In genomic region chr19:54196514-54196913, GRCh38 we compare ENCODE assay signal across 17 cellular contexts. TPM values are rescaled to one million over a fixed set of nuclear protein-coding genes. Genes with fewer than 3 reads are reported as not detected.
DNase-seq lines count a peak whose midpoint lies in the region; ATAC-seq, FAIRE-seq and TF ChIP-seq lines count a peak whose summit lies in the region.
"Had no signal": no experiment of that assay in that cellular context is flagged by ENCODE, and none has a peak within 500 bp of the region (broad histone marks: within the 10 kb centered on the region; RNA-seq: fewer than 3 reads in every experiment).

No MANE protein-coding gene starts in this region.

- no peaks in the 10 kb centered on the region for H3K9me3 Mint-ChIP-seq in neural crest cell
- H3K9me3 Mint-ChIP-seq: CD4-positive, CD25-positive, alpha-beta regulatory T cell had no signal

- 66% methylated on average over 7 of the region's 7 CpGs for WGBS in liver
- WGBS in HepG2 (ENCODE audit: low lambda C conversion rate): 93% methylated on average over 7 of the region's 7 CpGs

- peaks cover 5% of the 10 kb centered on the region for H3K27me3 Mint-ChIP-seq in neural crest cell (ENCODE audit: low read depth)
- H3K27me3 Mint-ChIP-seq: CD4-positive, CD25-positive, alpha-beta regulatory T cell had no signal

- no peak overlapping the region for H2AFZ ChIP-seq in HepG2 (ENCODE audit: low read length)
- H2AFZ ChIP-seq: GM23338 had no signal

- H3K27me3 ChIP-seq in liver (ENCODE audit: control insufficient read depth in 4 of 4, insufficient read depth in 4 of 4, low read length in 3 of 4) (no peaks in the 10 kb centered on the region), HepG2 (ENCODE audit: control insufficient read depth in 1 of 2, insufficient read depth in 2 of 2, low read length in 2 of 2) (no peaks in the 10 kb centered on the region; a peak in 1 of 5 replicates)
- H3K27me3 ChIP-seq: BLaER1 had no signal

- H3K36me3 Mint-ChIP-seq in neural crest cell (ENCODE audit: low read depth): peaks cover 12% of the 10 kb centered on the region

- no peak for FAIRE-seq in HepG2 (lab: Jason Lieb, UNC)
- FAIRE-seq: GM12878, GM18507 had no signal

- CTCF ChIA-PET in HepG2 (lab: Yijun Ruan, JAX; ENCODE audit: low intra/inter-chr PET ratio, low total read pairs): no interaction called here

- H3K9me3 ChIP-seq in liver (ENCODE audit: control insufficient read depth in 4 of 4, low read length in 3 of 4) (no peaks in the 10 kb centered on the region), HepG2 (ENCODE audit: low read length) (no peaks in the 10 kb centered on the region)
- H3K9me3 ChIP-seq: BLaER1 had no signal

- BruUV-seq in HepG2 (replicated peaks; lab: Mats Ljungman, UMichigan): no TSS peak

- H3K4me3 ChIP-seq in liver (ENCODE audit: low read depth in 1 of 3, low read length in 3 of 3) (no peak overlapping the region), HepG2 (replicated peaks in 1 of 3; ENCODE audit: insufficient read depth in 1 of 3, low read depth in 2 of 3, low read length in 3 of 3) (no peak overlapping the region)
- H3K4me3 ChIP-seq: BLaER1, GM12878, GM23338 had no signal

- H3K9ac ChIP-seq in liver (ENCODE audit: low read depth in 1 of 2, low read length in 2 of 2) (no peak overlapping the region), HepG2 (ENCODE audit: insufficient read depth, low read depth, low read length) (no peak overlapping the region)
- H3K9ac ChIP-seq: BLaER1 had no signal

- in situ Hi-C loops in HepG2 (cut with HindIII; ENCODE audit: extremely low pct_ligation_motif_present, low pct_unique_long_range_greater_than_20kb): no loop called here

- H3K4me1 ChIP-seq in liver (ENCODE audit: control insufficient read depth in 4 of 4, insufficient read depth in 4 of 4, low read length in 3 of 4): peaks cover 12 to 26% (median 17%) of the 10 kb centered on the region in 4 donors
- H3K4me1 ChIP-seq in HepG2 (ENCODE audit: insufficient read depth, low read length): peaks cover 26% of the 10 kb centered on the region

- H3K4me3 Mint-ChIP-seq in neural crest cell: peak overlapping the region; percentile 49
- H3K4me3 Mint-ChIP-seq: GM23338 had no signal

- no peak for TF ChIP-seq CTCF in liver (IDR thresholded peaks at IDR 0.05; ENCODE audit: low read depth, low read length, missing input control)
- no peak for TF ChIP-seq CTCF in HepG2 (CRISPR knock-in tag; IDR thresholded peaks at IDR 0.05)
- no peak for TF ChIP-seq CTCF in neural crest cell (conservative IDR thresholded peaks at IDR 0.05)

- H4K20me1 ChIP-seq in HepG2 (ENCODE audit: insufficient read depth, low read length): peaks cover 8% of the 10 kb centered on the region

- H3K79me2 ChIP-seq in HepG2 (ENCODE audit: insufficient read depth, low read length): peaks cover 28% of the 10 kb centered on the region

- no peak for TF ChIP-seq POLR2A in HepG2 (IDR thresholded peaks at IDR 0.05; ENCODE audit: insufficient read depth in 1 of 2, low read depth in 2 of 2, low read length in 2 of 2)

- ATAC-seq in HepG2 (no peak), GM21367 (IDR thresholded peaks at IDR 0.05; ENCODE audit: unreplicated experiment) (no peak), HG03460 (IDR thresholded peaks at IDR 0.05; ENCODE audit: unreplicated experiment) (no peak)
- ATAC-seq: GM12878, GM23338 had no signal

- intact Hi-C loops in HepG2 (cut with micrococcal nuclease; ENCODE audit: unreplicated experiment): no loop called here

- no peak for DNase-seq in HepG2 (ENCODE audit: low spot score)
- no peak for DNase-seq in epithelial cell of prostate (ENCODE audit: low read depth, low spot score)
- DNase-seq in neural crest cell (ENCODE audit: low read depth, low spot score): no peak
- DNase-seq in NCI-H1436 (lab: John Stamatoyannopoulos, UW): no peak
- DNase-seq: 8988T; AML-193; CD4-positive, CD25-positive, alpha-beta regulatory T cell; DMS79; H7 had no signal

- peaks cover 31% of the 10 kb centered on the region for H3K4me1 Mint-ChIP-seq in neural crest cell

- TF ChIP-seq RAD21 in liver (IDR thresholded peaks at IDR 0.05): no peak
- no peak for TF ChIP-seq RAD21 in HepG2 (CRISPR knock-in tag; IDR thresholded peaks at IDR 0.05)

- H3K27ac ChIP-seq in liver (ENCODE audit: low read depth in 1 of 2, low read length in 2 of 2): peak overlapping the region; percentile 69 to 89
- no peak overlapping the region for H3K27ac ChIP-seq in HepG2 (ENCODE audit: extremely low read length, insufficient read depth, low read length)
- peak overlapping the region; percentile 57 for H3K27ac ChIP-seq in epithelial cell of prostate
- H3K27ac ChIP-seq: BLaER1 had no signal

- no peak overlapping the region for H3K27ac Mint-ChIP-seq in neural crest cell (ENCODE audit: unreplicated experiment)
- H3K27ac Mint-ChIP-seq: CD4-positive, CD25-positive, alpha-beta regulatory T cell; GM23338 had no signal

- H3K36me3 ChIP-seq in liver (ENCODE audit: control insufficient read depth in 4 of 4, insufficient read depth in 3 of 4, low read depth in 1 of 4, low read length in 3 of 4) (peaks cover 4 to 17% (median 13%) of the 10 kb centered on the region in 4 donors), HepG2 (replicated peaks in 1 of 2; ENCODE audit: control insufficient read depth in 1 of 2, insufficient read depth in 2 of 2, low read length in 2 of 2) (peaks cover 8 to 27% of the 10 kb centered on the region in 2 experiments)

- no peak for TF ChIP-seq EP300 in HepG2 (IDR thresholded peaks at IDR 0.05; ENCODE audit: low read depth in 2 of 2, low read length in 2 of 2)
- no peak for TF ChIP-seq EP300 in HepG2 (CRISPR knock-in tag; IDR thresholded peaks at IDR 0.05; ENCODE audit: borderline replicate concordance)

- H3K4me2 ChIP-seq in HepG2 (ENCODE audit: low read depth, low read length): no peak overlapping the region
- H3K4me2 ChIP-seq: BLaER1, GM23338 had no signal

- POLR2A ChIA-PET in HepG2 (lab: Yijun Ruan, JAX): interaction anchor here (0.6 to 6.4 kb wide), 2 partner anchors 13 to 34 kb away, joined by 5 to 78 read pairs; no protein-coding TSS in a partner anchor

RNA-seq across cellular contexts. Expression of gene RPS9, which starts 4.1 kb away (rescaled TPM):
- total RNA-seq in liver (1,000 to 10,000 TPM in 1 of 2 donors, 100 to 1,000 TPM in 1; 745 to 1,462 TPM), HepG2 (2016; rRNA removed; fragmentation: Illumina TruSeq; extraction: Trizol) (1,411 and 1,450 TPM in 2 replicates), neural crest cell (1,439 and 1,464 TPM in 2 replicates)
- polyA plus RNA-seq in liver (1,000 to 10,000 TPM in 1 of 2 donors, 100 to 1,000 TPM in 1; 290 to 1,080 TPM), HepG2 (2011; rRNA removed) (2,903 and 3,161 TPM in 2 replicates)
- 1,847 and 2,095 TPM in 2 replicates for total RNA-seq in HepG2 (2016; cell fraction: cytosol; rRNA removed; fragmentation: Illumina TruSeq; extraction: Trizol; ENCODE audit: low read depth)
- 1,493 and 1,495 TPM in 2 replicates for total RNA-seq in HepG2 (2016; cell fraction: insoluble cytoplasmic fraction; rRNA removed; fragmentation: Illumina TruSeq; extraction: Trizol)
- total RNA-seq in HepG2 (2016; cell fraction: membrane; rRNA removed; fragmentation: Illumina TruSeq; extraction: Trizol): 2,859 and 2,975 TPM in 2 replicates
- total RNA-seq in HepG2 (2016; cell fraction: nucleus; rRNA removed; fragmentation: Illumina TruSeq; extraction: Trizol): 574 and 605 TPM in 2 replicates
- 3,446 and 4,669 TPM in 2 replicates for polyA plus RNA-seq in HepG2 (2011; cell fraction: cytosol; rRNA removed)
- polyA plus RNA-seq in HepG2 (2011; cell fraction: nucleus; rRNA removed): 1,154 and 1,198 TPM in 2 replicates
- polyA plus RNA-seq in HepG2 (2012): 2,294 and 3,529 TPM in 2 replicates
- 2,882 and 3,077 TPM in 2 replicates for polyA plus RNA-seq in HepG2 (2016; cell fraction: cytosol; fragmentation: Illumina TruSeq; extraction: Trizol; ENCODE audit: low read depth)
- polyA plus RNA-seq in HepG2 (2016; cell fraction: insoluble cytoplasmic fraction; fragmentation: Illumina TruSeq; extraction: Trizol; ENCODE audit: low read depth): 1,450 and 1,632 TPM in 2 replicates
- polyA plus RNA-seq in HepG2 (2016; cell fraction: membrane; fragmentation: Illumina TruSeq; extraction: Trizol; ENCODE audit: low read depth): 3,325 and 3,445 TPM in 2 replicates
- polyA plus RNA-seq in HepG2 (2016; cell fraction: nucleus; fragmentation: Illumina TruSeq; extraction: Trizol; ENCODE audit: insufficient read depth, low read depth): 1,079 and 1,215 TPM in 2 replicates
- 647 and 719 TPM in 2 replicates for polyA minus RNA-seq in HepG2 (2011; rRNA and poly(A)+ RNA removed; ENCODE audit: low replicate concordance)
- polyA minus RNA-seq in HepG2 (2011; cell fraction: cytosol; rRNA and poly(A)+ RNA removed): 352 and 390 TPM in 2 replicates
- polyA minus RNA-seq in HepG2 (2011; cell fraction: nucleus; rRNA and poly(A)+ RNA removed): 215 and 249 TPM in 2 replicates

RNA-seq across cellular contexts. Expression of gene TSEN34, which starts 5.4 kb away (rescaled TPM):
- total RNA-seq in liver: 10 to 100 TPM; 21.8 to 37.9 TPM
- polyA plus RNA-seq in liver: 10 to 100 TPM; 15.5 to 27.4 TPM
- total RNA-seq in HepG2 (2016; rRNA removed; fragmentation: Illumina TruSeq; extraction: Trizol): 64.8 and 65.4 TPM in 2 replicates
- 15.4 and 16.0 TPM in 2 replicates for total RNA-seq in HepG2 (2016; cell fraction: cytosol; rRNA removed; fragmentation: Illumina TruSeq; extraction: Trizol; ENCODE audit: low read depth)
- 63.3 and 68.4 TPM in 2 replicates for total RNA-seq in HepG2 (2016; cell fraction: insoluble cytoplasmic fraction; rRNA removed; fragmentation: Illumina TruSeq; extraction: Trizol)
- 33.2 and 37.1 TPM in 2 replicates for total RNA-seq in HepG2 (2016; cell fraction: membrane; rRNA removed; fragmentation: Illumina TruSeq; extraction: Trizol)
- 20.1 and 23.9 TPM in 2 replicates for total RNA-seq in HepG2 (2016; cell fraction: nucleus; rRNA removed; fragmentation: Illumina TruSeq; extraction: Trizol)
- 55.1 and 62.6 TPM in 2 replicates for polyA plus RNA-seq in HepG2 (2011; rRNA removed)
- 64.8 and 96.9 TPM in 2 replicates for polyA plus RNA-seq in HepG2 (2011; cell fraction: cytosol; rRNA removed)
- polyA plus RNA-seq in HepG2 (2011; cell fraction: nucleus; rRNA removed): 39.4 and 39.7 TPM in 2 replicates
- 36.9 and 37.0 TPM in 2 replicates for polyA plus RNA-seq in HepG2 (2012)
- polyA plus RNA-seq in HepG2 (2016; cell fraction: cytosol; fragmentation: Illumina TruSeq; extraction: Trizol; ENCODE audit: low read depth): 19.8 and 21.5 TPM in 2 replicates
- 66.3 and 66.4 TPM in 2 replicates for polyA plus RNA-seq in HepG2 (2016; cell fraction: insoluble cytoplasmic fraction; fragmentation: Illumina TruSeq; extraction: Trizol; ENCODE audit: low read depth)
- polyA plus RNA-seq in HepG2 (2016; cell fraction: membrane; fragmentation: Illumina TruSeq; extraction: Trizol; ENCODE audit: low read depth): 28.2 and 30.6 TPM in 2 replicates
- polyA plus RNA-seq in HepG2 (2016; cell fraction: nucleus; fragmentation: Illumina TruSeq; extraction: Trizol; ENCODE audit: insufficient read depth, low read depth): 31.1 and 43.4 TPM in 2 replicates
- 43.3 and 70.9 TPM in 2 replicates for polyA minus RNA-seq in HepG2 (2011; rRNA and poly(A)+ RNA removed; ENCODE audit: low replicate concordance)
- polyA minus RNA-seq in HepG2 (2011; cell fraction: cytosol; rRNA and poly(A)+ RNA removed): 29.5 and 30.6 TPM in 2 replicates
- 10.3 and 10.7 TPM in 2 replicates for polyA minus RNA-seq in HepG2 (2011; cell fraction: nucleus; rRNA and poly(A)+ RNA removed)
- 66.2 and 67.9 TPM in 2 replicates for total RNA-seq in neural crest cell

RNA-seq across cellular contexts. Expression of gene MBOAT7, which starts 7.1 kb away (rescaled TPM):
- total RNA-seq in liver: 10 to 100 TPM; 10.3 to 10.6 TPM
- 10 to 100 TPM; 19.3 to 31.5 TPM for polyA plus RNA-seq in liver
- 9.0 and 22.2 TPM in 2 replicates for total RNA-seq in HepG2 (2016; rRNA removed; fragmentation: Illumina TruSeq; extraction: Trizol)
- total RNA-seq in HepG2 (2016; cell fraction: cytosol; rRNA removed; fragmentation: Illumina TruSeq; extraction: Trizol; ENCODE audit: low read depth): 6.0 and 7.0 TPM in 2 replicates
- total RNA-seq in HepG2 (2016; cell fraction: insoluble cytoplasmic fraction; rRNA removed; fragmentation: Illumina TruSeq; extraction: Trizol): 9.8 and 24.6 TPM in 2 replicates
- 10.9 and 16.4 TPM in 2 replicates for total RNA-seq in HepG2 (2016; cell fraction: membrane; rRNA removed; fragmentation: Illumina TruSeq; extraction: Trizol)
- 22.1 and 22.7 TPM in 2 replicates for total RNA-seq in HepG2 (2016; cell fraction: nucleus; rRNA removed; fragmentation: Illumina TruSeq; extraction: Trizol)
- 25.5 and 42.2 TPM in 2 replicates for polyA plus RNA-seq in HepG2 (2011; rRNA removed)
- 14.0 and 19.6 TPM in 2 replicates for polyA plus RNA-seq in HepG2 (2011; cell fraction: cytosol; rRNA removed)
- 62.9 and 70.0 TPM in 2 replicates for polyA plus RNA-seq in HepG2 (2011; cell fraction: nucleus; rRNA removed)
- 26.2 and 43.9 TPM in 2 replicates for polyA plus RNA-seq in HepG2 (2012)
- polyA plus RNA-seq in HepG2 (2016; cell fraction: cytosol; fragmentation: Illumina TruSeq; extraction: Trizol; ENCODE audit: low read depth): 5.9 and 6.3 TPM in 2 replicates
- polyA plus RNA-seq in HepG2 (2016; cell fraction: insoluble cytoplasmic fraction; fragmentation: Illumina TruSeq; extraction: Trizol; ENCODE audit: low read depth): 14.0 and 15.8 TPM in 2 replicates
- polyA plus RNA-seq in HepG2 (2016; cell fraction: membrane; fragmentation: Illumina TruSeq; extraction: Trizol; ENCODE audit: low read depth): 15.2 and 15.3 TPM in 2 replicates
- 55.8 and 59.3 TPM in 2 replicates for polyA plus RNA-seq in HepG2 (2016; cell fraction: nucleus; fragmentation: Illumina TruSeq; extraction: Trizol; ENCODE audit: insufficient read depth, low read depth)
- polyA minus RNA-seq in HepG2 (2011; rRNA and poly(A)+ RNA removed; ENCODE audit: low replicate concordance): 43.8 and 78.6 TPM in 2 replicates
- 25.2 and 27.9 TPM in 2 replicates for polyA minus RNA-seq in HepG2 (2011; cell fraction: cytosol; rRNA and poly(A)+ RNA removed)
- polyA minus RNA-seq in HepG2 (2011; cell fraction: nucleus; rRNA and poly(A)+ RNA removed): 11.7 and 13.1 TPM in 2 replicates
- 74.2 and 76.5 TPM in 2 replicates for total RNA-seq in neural crest cell

RNA-seq across cellular contexts. Expression of gene TMC4, which starts 23.6 kb away (rescaled TPM):
- total RNA-seq in liver (1 to 10 TPM in 1 of 2 donors, under 1 TPM in 1; 0.23 to 1.8 TPM), HepG2 (2016; rRNA removed; fragmentation: Illumina TruSeq; extraction: Trizol) (0.24 TPM in 1 of 2 replicates, not detected in the other), neural crest cell (0.28 TPM in 1 of 2 replicates, not detected in the other)
- polyA plus RNA-seq in liver (1 to 10 TPM in 1 of 2 donors, under 1 TPM in 1; 0.92 to 2.4 TPM), HepG2 (2011; rRNA removed) (0.13 and 0.35 TPM in 2 replicates)
- total RNA-seq in HepG2 (2016; cell fraction: cytosol; rRNA removed; fragmentation: Illumina TruSeq; extraction: Trizol; ENCODE audit: low read depth): not detected in 2 replicates
- total RNA-seq in HepG2 (2016; cell fraction: insoluble cytoplasmic fraction; rRNA removed; fragmentation: Illumina TruSeq; extraction: Trizol): 0.15 TPM in 1 of 2 replicates, not detected in the other
- 0.41 TPM in 1 of 2 replicates, not detected in the other for total RNA-seq in HepG2 (2016; cell fraction: membrane; rRNA removed; fragmentation: Illumina TruSeq; extraction: Trizol)
- not detected in 2 replicates for total RNA-seq in HepG2 (2016; cell fraction: nucleus; rRNA removed; fragmentation: Illumina TruSeq; extraction: Trizol)
- polyA plus RNA-seq in HepG2 (2011; cell fraction: cytosol; rRNA removed): 0.08 and 0.15 TPM in 2 replicates
- 1.8 and 1.9 TPM in 2 replicates for polyA plus RNA-seq in HepG2 (2011; cell fraction: nucleus; rRNA removed)
- polyA plus RNA-seq in HepG2 (2012): 0.41 and 0.86 TPM in 2 replicates
- polyA plus RNA-seq in HepG2 (2016; cell fraction: cytosol; fragmentation: Illumina TruSeq; extraction: Trizol; ENCODE audit: low read depth): 0.26 TPM in 1 of 2 replicates, not detected in the other
- not detected in 2 replicates for polyA plus RNA-seq in HepG2 (2016; cell fraction: insoluble cytoplasmic fraction; fragmentation: Illumina TruSeq; extraction: Trizol; ENCODE audit: low read depth)
- polyA plus RNA-seq in HepG2 (2016; cell fraction: membrane; fragmentation: Illumina TruSeq; extraction: Trizol; ENCODE audit: low read depth): 0.10 and 0.50 TPM in 2 replicates
- 0.73 TPM in 1 of 2 replicates, not detected in the other for polyA plus RNA-seq in HepG2 (2016; cell fraction: nucleus; fragmentation: Illumina TruSeq; extraction: Trizol; ENCODE audit: insufficient read depth, low read depth)
- 0.12 and 0.35 TPM in 2 replicates for polyA minus RNA-seq in HepG2 (2011; rRNA and poly(A)+ RNA removed; ENCODE audit: low replicate concordance)
- polyA minus RNA-seq in HepG2 (2011; cell fraction: cytosol; rRNA and poly(A)+ RNA removed): not detected in 2 replicates
- 0.87 TPM in 1 of 2 replicates, not detected in the other for polyA minus RNA-seq in HepG2 (2011; cell fraction: nucleus; rRNA and poly(A)+ RNA removed)

RNA-seq across cellular contexts. Expression of gene LILRB3, which starts 26.3 kb away (rescaled TPM):
- total RNA-seq in liver: 10 to 100 TPM in 1 of 2 donors, 1 to 10 TPM in 1; 2.5 to 10.5 TPM
- 1 to 10 TPM; 2.2 to 4.2 TPM for polyA plus RNA-seq in liver
- not detected in 2 replicates for total RNA-seq in HepG2 (2016; rRNA removed; fragmentation: Illumina TruSeq; extraction: Trizol)
- total RNA-seq in HepG2 (2016; cell fraction: cytosol; rRNA removed; fragmentation: Illumina TruSeq; extraction: Trizol; ENCODE audit: low read depth): not detected in 2 replicates
- not detected in 2 replicates for total RNA-seq in HepG2 (2016; cell fraction: insoluble cytoplasmic fraction; rRNA removed; fragmentation: Illumina TruSeq; extraction: Trizol)
- total RNA-seq in HepG2 (2016; cell fraction: membrane; rRNA removed; fragmentation: Illumina TruSeq; extraction: Trizol): not detected in 2 replicates
- not detected in 2 replicates for total RNA-seq in HepG2 (2016; cell fraction: nucleus; rRNA removed; fragmentation: Illumina TruSeq; extraction: Trizol)
- 0.10 and 0.22 TPM in 2 replicates for polyA plus RNA-seq in HepG2 (2011; rRNA removed)
- polyA plus RNA-seq in HepG2 (2011; cell fraction: cytosol; rRNA removed): 0.09 and 0.30 TPM in 2 replicates
- polyA plus RNA-seq in HepG2 (2011; cell fraction: nucleus; rRNA removed): 0.24 TPM in 1 of 2 replicates, not detected in the other
- 0.16 and 0.24 TPM in 2 replicates for polyA plus RNA-seq in HepG2 (2012)
- not detected in 2 replicates for polyA plus RNA-seq in HepG2 (2016; cell fraction: cytosol; fragmentation: Illumina TruSeq; extraction: Trizol; ENCODE audit: low read depth)
- polyA plus RNA-seq in HepG2 (2016; cell fraction: insoluble cytoplasmic fraction; fragmentation: Illumina TruSeq; extraction: Trizol; ENCODE audit: low read depth): not detected in 2 replicates
- polyA plus RNA-seq in HepG2 (2016; cell fraction: membrane; fragmentation: Illumina TruSeq; extraction: Trizol; ENCODE audit: low read depth): not detected in 2 replicates
- polyA plus RNA-seq in HepG2 (2016; cell fraction: nucleus; fragmentation: Illumina TruSeq; extraction: Trizol; ENCODE audit: insufficient read depth, low read depth): not detected in 2 replicates
- polyA minus RNA-seq in HepG2 (2011; rRNA and poly(A)+ RNA removed; ENCODE audit: low replicate concordance): not detected in 2 replicates
- polyA minus RNA-seq in HepG2 (2011; cell fraction: cytosol; rRNA and poly(A)+ RNA removed): not detected in 2 replicates
- not detected in 2 replicates for polyA minus RNA-seq in HepG2 (2011; cell fraction: nucleus; rRNA and poly(A)+ RNA removed)
- total RNA-seq in neural crest cell: not detected in 2 replicates
- total RNA-seq: GM23338, H7, HT1080 had no signal
- polyA plus RNA-seq: GM23338 had no signal
